Comparison of ENCODE assay signal across 1 cellular context in genomic region chr5:80238778-80239679, GRCh38.
TF ChIP-seq lines count a peak whose summit lies in the region.

No MANE protein-coding gene starts in this region.

TF ChIP-seq in GM23338, 12 proteins besides CTCF, POLR2A, EP300 and RAD21 (continued from another document):
- TF ChIP-seq ZNF462 (CRISPR knock-in tag; IDR thresholded peaks at IDR 0.05) (no peak), JUNB (IDR thresholded peaks at IDR 0.05; ENCODE audit: unreplicated experiment) (no peak), ZNF331 (CRISPR knock-in tag; IDR thresholded peaks at IDR 0.05; ENCODE audit: low read depth) (no peak), POLR2AphosphoS5 (IDR thresholded peaks at IDR 0.05; ENCODE audit: low read depth) (no peak)
